19 cellular contexts compared by ENCODE assay signal in the genomic region with DNA sequence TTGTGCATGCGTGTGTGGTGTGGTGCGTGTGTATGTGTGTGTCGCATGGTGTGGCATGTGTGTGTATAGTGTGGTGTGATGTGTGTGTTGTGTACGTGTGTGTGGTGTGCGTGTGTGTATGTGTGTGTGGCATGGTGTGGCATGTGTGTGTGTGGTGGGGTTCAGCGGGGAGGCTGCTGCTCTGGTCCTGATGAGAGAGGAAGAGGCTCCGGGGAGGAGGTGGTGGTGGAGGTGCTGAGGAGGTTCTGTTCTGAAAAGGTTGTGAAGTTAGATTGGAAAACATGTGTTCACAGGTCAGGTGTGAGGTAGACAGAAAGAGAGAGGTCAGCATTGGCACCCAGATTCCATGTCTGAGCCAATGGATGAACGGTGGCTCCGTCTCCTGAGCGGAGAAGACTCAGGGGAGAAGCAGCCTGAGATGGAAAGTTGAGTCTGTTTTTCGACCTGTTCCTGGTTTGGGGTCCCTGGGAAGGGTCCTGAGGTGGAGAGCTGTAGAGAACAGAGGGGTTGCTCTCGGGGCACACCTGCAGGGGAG.
"Had no signal": no experiment of that assay in that cellular context is flagged by ENCODE, and none has a peak within 500 bp of the region (broad histone marks: within the 10 kb centered on the region; RNA-seq: fewer than 3 reads in every experiment).

No MANE protein-coding gene starts in this region.

- H3K9me3 Mint-ChIP-seq: activated CD4-positive, alpha-beta T cell treated with anti-CD3 and anti-CD28 coated beads, Interleukin-2, amount 10 ng/mL, durations not matched to agents 7 days and 5 days; dendritic cell treated with granulocyte-macrophage colony-stimulating factor and Interleukin-4, amounts not matched to agents 40 ng/mL and 50 ng/mL, for 4 days; effector memory CD8-positive, alpha-beta T cell; natural killer cell treated with Interleukin-12 subunit alpha and Interleukin-12 subunit beta and Interleukin-15 and Interleukin-18, amount 100 ng/mL, for 72 hours; stimulated activated effector memory CD8-positive, alpha-beta T cell treated with anti-CD3 and anti-CD28 coated beads, Interleukin-12 subunit alpha, Interleukin-12 subunit beta, amount 100 ng/mL, for 72 hours; T-helper 1 cell treated with Interleukin-12 subunit alpha and Interleukin-12 subunit beta and Interleukin-4 antibody, amounts not matched to agents 30 μg/mL and 1 μg/mL, for 36 hours had no signal

- H3K4me1 ChIP-seq: lower lobe of right lung had no signal

- H3K9me3 ChIP-seq: lower lobe of right lung, psoas muscle, thoracic aorta had no signal

- H3K27ac Mint-ChIP-seq: activated CD4-positive, alpha-beta T cell treated with anti-CD3 and anti-CD28 coated beads, Interleukin-2, amount 10 ng/mL, durations not matched to agents 7 days and 5 days; activated CD8-positive, alpha-beta T cell treated with anti-CD3 and anti-CD28 coated beads, Interleukin-2, amount 10 ng/mL, durations not matched to agents 7 days and 5 days; activated naive CD8-positive, alpha-beta T cell; dendritic cell treated with granulocyte-macrophage colony-stimulating factor and Interleukin-4, amounts not matched to agents 40 ng/mL and 50 ng/mL, for 4 days; effector memory CD8-positive, alpha-beta T cell; mesothelial cell of epicardium; natural killer cell treated with Interleukin-12 subunit alpha and Interleukin-12 subunit beta and Interleukin-15 and Interleukin-18, amount 100 ng/mL, for 72 hours; stimulated activated effector memory CD8-positive, alpha-beta T cell treated with anti-CD3 and anti-CD28 coated beads, Interleukin-12 subunit alpha, Interleukin-12 subunit beta, amount 100 ng/mL, for 72 hours; T-helper 1 cell treated with Interleukin-12 subunit alpha and Interleukin-12 subunit beta and Interleukin-4 antibody, amounts not matched to agents 30 μg/mL and 1 μg/mL, for 36 hours had no signal

- DNase-seq: activated CD4-positive, alpha-beta T cell treated with anti-CD3 and anti-CD28 coated beads, Interleukin-2, amount 10 ng/mL, durations not matched to agents 7 days and 5 days; activated CD8-positive, alpha-beta T cell treated with anti-CD3 and anti-CD28 coated beads, Interleukin-2, amount 10 ng/mL, durations not matched to agents 7 days and 5 days; effector memory CD8-positive, alpha-beta T cell; lower lobe of right lung; nucleus accumbens; psoas muscle; stimulated activated CD4-positive, alpha-beta T cell treated with anti-CD3 and anti-CD28 coated beads, Interleukin-4, amount 100 ng/mL, for 24 hours had no signal

- H3K4me3 ChIP-seq: hepatocyte, lower lobe of right lung, psoas muscle, smooth muscle cell, thoracic aorta had no signal

- H3K36me3 Mint-ChIP-seq: activated naive CD8-positive, alpha-beta T cell; mesothelial cell of epicardium; natural killer cell treated with Interleukin-12 subunit alpha and Interleukin-12 subunit beta and Interleukin-15 and Interleukin-18, amount 100 ng/mL, for 72 hours; stimulated activated effector memory CD8-positive, alpha-beta T cell treated with anti-CD3 and anti-CD28 coated beads, Interleukin-12 subunit alpha, Interleukin-12 subunit beta, amount 100 ng/mL, for 72 hours had no signal

- H3K4me1 Mint-ChIP-seq: activated CD4-positive, alpha-beta T cell treated with anti-CD3 and anti-CD28 coated beads, Interleukin-2, amount 10 ng/mL, durations not matched to agents 7 days and 5 days; mesothelial cell of epicardium; stimulated activated effector memory CD8-positive, alpha-beta T cell treated with anti-CD3 and anti-CD28 coated beads, Interleukin-12 subunit alpha, Interleukin-12 subunit beta, amount 100 ng/mL, for 72 hours had no signal

- ATAC-seq: activated CD4-positive, CD25-positive, alpha-beta regulatory T cell treated with anti-CD3 and anti-CD28 coated beads, Interleukin-2, amount 50 U/mL, for 24 hours; activated CD8-positive, alpha-beta T cell treated with anti-CD3 and anti-CD28 coated beads, Interleukin-2, amount 10 ng/mL, durations not matched to agents 7 days and 5 days; effector memory CD8-positive, alpha-beta T cell; left cardiac atrium; lower lobe of right lung; natural killer cell treated with Interleukin-12 subunit alpha and Interleukin-12 subunit beta and Interleukin-15 and Interleukin-18, amount 100 ng/mL, for 72 hours; psoas muscle; right cardiac atrium; stimulated activated effector memory CD8-positive, alpha-beta T cell treated with anti-CD3 and anti-CD28 coated beads, Interleukin-12 subunit alpha, Interleukin-12 subunit beta, amount 100 ng/mL, for 72 hours had no signal

- H3K4me3 Mint-ChIP-seq: activated CD4-positive, alpha-beta T cell treated with anti-CD3 and anti-CD28 coated beads, Interleukin-2, amount 10 ng/mL, durations not matched to agents 7 days and 5 days; activated CD8-positive, alpha-beta T cell treated with anti-CD3 and anti-CD28 coated beads, Interleukin-2, amount 10 ng/mL, durations not matched to agents 7 days and 5 days; activated naive CD8-positive, alpha-beta T cell; dendritic cell treated with granulocyte-macrophage colony-stimulating factor and Interleukin-4, amounts not matched to agents 40 ng/mL and 50 ng/mL, for 4 days; effector memory CD8-positive, alpha-beta T cell; mesothelial cell of epicardium; natural killer cell treated with Interleukin-12 subunit alpha and Interleukin-12 subunit beta and Interleukin-15 and Interleukin-18, amount 100 ng/mL, for 72 hours; stimulated activated effector memory CD8-positive, alpha-beta T cell treated with anti-CD3 and anti-CD28 coated beads, Interleukin-12 subunit alpha, Interleukin-12 subunit beta, amount 100 ng/mL, for 72 hours; T-helper 1 cell treated with Interleukin-12 subunit alpha and Interleukin-12 subunit beta and Interleukin-4 antibody, amounts not matched to agents 30 μg/mL and 1 μg/mL, for 36 hours had no signal

- H3K27me3 Mint-ChIP-seq: activated CD4-positive, alpha-beta T cell treated with anti-CD3 and anti-CD28 coated beads, Interleukin-2, amount 10 ng/mL, durations not matched to agents 7 days and 5 days; activated naive CD8-positive, alpha-beta T cell had no signal

- H3K36me3 ChIP-seq: lower lobe of right lung, thoracic aorta had no signal

- H3K27me3 ChIP-seq: hepatocyte had no signal

- H2AFZ ChIP-seq: hepatocyte had no signal

- H3K4me2 ChIP-seq: hepatocyte, smooth muscle cell had no signal

- H3K27ac ChIP-seq: hepatocyte, lower lobe of right lung, psoas muscle, thoracic aorta had no signal
